8 cellular contexts compared by ENCODE assay signal in the genomic region with DNA sequence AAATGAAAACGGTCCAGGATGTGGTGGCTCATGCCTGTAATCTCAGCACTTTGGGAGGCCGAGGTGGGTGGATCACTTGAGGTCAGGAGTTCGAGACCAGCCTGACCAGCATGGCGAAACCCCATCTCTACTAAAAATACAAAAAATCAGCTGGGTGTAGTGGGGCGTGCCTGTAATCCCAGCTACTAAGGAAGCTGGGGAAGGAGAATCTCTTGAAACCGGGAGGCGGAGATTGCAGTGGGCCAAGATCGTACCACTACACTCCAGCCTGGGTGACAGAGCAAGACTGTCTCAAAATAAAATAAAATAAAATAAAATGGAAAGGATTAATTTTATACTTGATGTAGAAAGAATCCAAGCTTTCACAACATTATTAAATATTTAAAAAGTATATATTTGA. TPM values are rescaled to one million over a fixed set of nuclear protein-coding genes. Genes with fewer than 3 reads are reported as not detected.
A peak's percentile ranks its signal among the peaks of the same experiment; 100 is the strongest.
DNase-seq lines count a peak whose midpoint lies in the region; TF ChIP-seq lines count a peak whose summit lies in the region.
"Not testable (repeated sequence)": the region's sequence is repeated elsewhere in the genome, so short reads cannot be mapped to it uniquely, and the experiment has no call there.

No MANE protein-coding gene starts in this region.

- H3K4me3 Mint-ChIP-seq in Calu3 (ENCODE audit: low read depth, unreplicated experiment); activated T-cell treated with anti-CD3 and anti-CD28 coated beads, Interleukin-2, amount 50 U/mL, for 24 hours: not testable (repeated sequence)

- H3K4me1 ChIP-seq in HEK293 (ENCODE audit: control insufficient read depth, insufficient read depth, low read length) = peaks cover 40% of the 10 kb centered on the region
- H3K4me1 ChIP-seq in left ventricle myocardium inferior = peaks cover 50% of the 10 kb centered on the region
- H3K4me1 ChIP-seq in osteoblast (ENCODE audit: insufficient read depth, low read length) = peaks cover 70% of the 10 kb centered on the region
- H3K4me1 ChIP-seq in transverse colon = peaks cover 4 to 51% (median 5%) of the 10 kb centered on the region in 4 donors

- TF ChIP-seq EP300 in transverse colon (IDR thresholded peaks at IDR 0.05; ENCODE audit: low read depth) = not testable (repeated sequence)

- H3K9me3 Mint-ChIP-seq in Calu3 (ENCODE audit: low read depth, unreplicated experiment); activated T-cell treated with anti-CD3 and anti-CD28 coated beads, Interleukin-2, amount 50 U/mL, for 24 hours: not testable (repeated sequence)

- not testable (repeated sequence) for H3K27me3 Mint-ChIP-seq in Calu3 (ENCODE audit: unreplicated experiment); activated T-cell treated with anti-CD3 and anti-CD28 coated beads, Interleukin-2, amount 50 U/mL, for 24 hours

- DNase-seq in Calu3; RWPE1 (ENCODE audit: low spot score); activated T-cell treated with anti-CD3 and anti-CD28 coated beads, Interleukin-2, amount 50 U/mL, for 24 hours; brain microvascular endothelial cell; left ventricle myocardium inferior; osteoblast (ENCODE audit: insufficient read length, low spot score, missing footprints); transverse colon: not testable (repeated sequence)

- BruUV-seq in Calu3 (replicated peaks; lab: Mats Ljungman, UMichigan) = not testable (repeated sequence)

- H3K36me3 ChIP-seq in HEK293 (ENCODE audit: control insufficient read depth in 2 of 2, insufficient read depth in 1 of 2, low read length in 2 of 2); brain microvascular endothelial cell (replicated peaks); left ventricle myocardium inferior; osteoblast (ENCODE audit: insufficient read depth, low read length); transverse colon: not testable (repeated sequence)

- WGBS in transverse colon (ENCODE audit: low coverage in 1 of 2), 2 donors = 81 to 86% methylated on average over 8 of the region's 8 CpGs

- H3K27ac ChIP-seq in HEK293 (ENCODE audit: extremely low read depth, low read depth, low read length) = not testable (repeated sequence)
- H3K27ac ChIP-seq in RWPE1 (peak overlapping the region; percentile 70), brain microvascular endothelial cell (peak overlapping the region; percentile 70), left ventricle myocardium inferior (replicated peaks) (peak overlapping the region; percentile 53), osteoblast (ENCODE audit: low read depth, low read length) (peak overlapping the region; percentile 84), transverse colon (peak overlapping the region in 3 of 4 donors; percentile 28 to 72 (median 61))

- not testable (repeated sequence) for H3K9me3 ChIP-seq in HEK293 (ENCODE audit: control insufficient read depth, insufficient read depth, low read depth, low read length); left ventricle myocardium inferior (replicated peaks); osteoblast (ENCODE audit: low read depth, low read length); transverse colon

- intact Hi-C loops in Calu3 (cut with micrococcal nuclease; ENCODE audit: unreplicated experiment) (loop anchor here (2.0 kb wide), 1 partner anchor 57 kb away; no protein-coding TSS in a partner anchor), left ventricle myocardium inferior (cut with micrococcal nuclease) (loop anchor here (5.0 kb wide), 1 partner anchor 78 kb away; no protein-coding TSS in a partner anchor)
- intact Hi-C loops in transverse colon (cut with DNase I; ENCODE audit: low total_unique reads) = not testable (repeated sequence)

- H4K20me1 ChIP-seq in osteoblast (ENCODE audit: insufficient read depth, low read length) = not testable (repeated sequence)

- H3K27me3 ChIP-seq in brain microvascular endothelial cell (replicated peaks); left ventricle myocardium inferior (ENCODE audit: low read depth); osteoblast (ENCODE audit: insufficient read depth, low read length); transverse colon: not testable (repeated sequence)

- H2AFZ ChIP-seq in osteoblast (ENCODE audit: low read length) = not testable (repeated sequence)

- POLR2A ChIA-PET in HEK293 (lab: Yijun Ruan, JAX); RWPE1 (lab: Yijun Ruan, JAX; ENCODE audit: low non-redundant PET): not testable (repeated sequence)

- in situ Hi-C loops in brain microvascular endothelial cell (cut with HindIII; ENCODE audit: low pct_ligation_motif_present, low sequenced_read_pairs) = not testable (repeated sequence)
- in situ Hi-C loops in transverse colon (cut with MboI; ENCODE audit: low pct_ligation_motif_present in 1 of 4, low pct_unique_long_range_greater_than_20kb in 1 of 4, low sequenced_read_pairs in 3 of 4) = loop anchor here in 1 of 4 donors (25.0 kb wide), 1 partner anchor 273 kb away; no protein-coding TSS in a partner anchor

- TF ChIP-seq POLR2A in transverse colon (IDR thresholded peaks at IDR 0.05) = not testable (repeated sequence)

- not testable (repeated sequence) for TF ChIP-seq CTCF in Calu3 (IDR thresholded peaks at IDR 0.05; ENCODE audit: unreplicated experiment); HEK293 (tag by site-specific recombination; IDR thresholded peaks at IDR 0.05); RWPE1 (conservative IDR thresholded peaks at IDR 0.05; ENCODE audit: low read depth); brain microvascular endothelial cell (IDR thresholded peaks at IDR 0.05; ENCODE audit: low read depth, low read length, missing control alignments); left ventricle myocardium inferior (IDR thresholded peaks at IDR 0.05; ENCODE audit: borderline replicate concordance); osteoblast (IDR thresholded peaks at IDR 0.05; ENCODE audit: extremely low read depth, low read depth, low read length); transverse colon (IDR thresholded peaks at IDR 0.05)

- H3K4me2 ChIP-seq in osteoblast (ENCODE audit: insufficient read depth, low read length) = peak overlapping the region; percentile 53

- CTCF ChIA-PET in Calu3 (lab: Charles Lee) = interaction anchor here (2.3 to 3.0 kb wide), 2 partner anchors 30 to 82 kb away, joined by 11 to 12 read pairs; no protein-coding TSS in a partner anchor
- CTCF ChIA-PET in HEK293 (lab: Yijun Ruan, JAX) = interaction anchor here (0.7 to 7.2 kb wide), 9 partner anchors 24 to 277 kb away, joined by 3 to 112 read pairs (median 5); no protein-coding TSS in a partner anchor
- CTCF ChIA-PET in RWPE1 (lab: Yijun Ruan, JAX) = interaction anchor here (0.6 to 4.2 kb wide), 9 partner anchors 14 to 501 kb away, joined by 3 to 49 read pairs (median 4); no protein-coding TSS in a partner anchor

- peak overlapping the region; percentile 53 for H3K27ac Mint-ChIP-seq in Calu3 (ENCODE audit: unreplicated experiment)
- peak overlapping the region; percentile 52 for H3K27ac Mint-ChIP-seq in activated T-cell treated with anti-CD3 and anti-CD28 coated beads, Interleukin-2, amount 50 U/mL, for 24 hours

- H3K36me3 Mint-ChIP-seq in Calu3 (ENCODE audit: insufficient read depth, unreplicated experiment) = not testable (repeated sequence)
- H3K36me3 Mint-ChIP-seq in activated T-cell treated with anti-CD3 and anti-CD28 coated beads, Interleukin-2, amount 50 U/mL, for 24 hours (ENCODE audit: low read depth) = peaks cover 84% of the 10 kb centered on the region

- not testable (repeated sequence) for H3K79me2 ChIP-seq in osteoblast (ENCODE audit: insufficient read depth, low read length)

- H3K4me1 Mint-ChIP-seq in Calu3 (ENCODE audit: low read depth, unreplicated experiment) = peaks cover 55% of the 10 kb centered on the region
- peaks cover 66% of the 10 kb centered on the region for H3K4me1 Mint-ChIP-seq in activated T-cell treated with anti-CD3 and anti-CD28 coated beads, Interleukin-2, amount 50 U/mL, for 24 hours (ENCODE audit: low read depth)

- H3K4me3 ChIP-seq in HEK293 (ENCODE audit: low read depth, low read length); brain microvascular endothelial cell (ENCODE audit: low read depth, low read length); left ventricle myocardium inferior; osteoblast (ENCODE audit: insufficient read depth, low read length); transverse colon: not testable (repeated sequence)

RNA-seq across cellular contexts. Expression of a gene that starts 47.8 kb away (rescaled TPM):
- total RNA-seq in Calu3 (2022) = 53.1 and 58.3 TPM in 2 replicates
- total RNA-seq in left ventricle myocardium inferior = 9.8 TPM
- total RNA-seq in osteoblast = 33.3 and 33.7 TPM in 2 replicates
- 10 to 100 TPM; 30.3 to 78.1 (median 38.3) TPM for total RNA-seq in transverse colon

RNA-seq across cellular contexts. Expression of a gene that starts 53.9 kb away (rescaled TPM):
- total RNA-seq in Calu3 (2022) (61.1 TPM in 2 replicates), left ventricle myocardium inferior (11.4 TPM), osteoblast (16.3 and 18.3 TPM in 2 replicates), transverse colon (10 to 100 TPM in 2 of 4 donors, 1 to 10 TPM in 2; 1.2 to 14.8 (median 9.4) TPM)
